30 cellular contexts compared by ENCODE assay signal in the genomic region with DNA sequence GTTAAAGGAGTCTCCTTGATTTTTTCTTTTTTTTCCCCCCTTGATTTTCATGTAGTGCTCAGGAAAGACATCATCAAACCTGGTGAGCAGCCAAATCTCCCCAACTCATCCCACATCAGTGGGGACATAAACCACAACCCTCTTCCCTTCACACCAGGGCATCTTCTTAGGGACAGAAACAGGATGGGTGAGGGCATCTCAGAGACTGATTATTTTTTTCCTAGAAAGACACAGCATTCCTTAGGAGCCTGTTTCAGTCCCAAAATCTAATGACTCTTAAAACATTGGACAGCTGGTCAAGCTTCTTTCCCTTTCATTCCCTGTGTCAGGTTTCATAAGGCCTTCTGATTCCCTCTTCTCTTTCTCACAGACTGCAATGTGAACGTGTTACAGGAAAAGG.
"Had no signal": no experiment of that assay in that cellular context is flagged by ENCODE, and none has a peak within 500 bp of the region (broad histone marks: within the 10 kb centered on the region; RNA-seq: fewer than 3 reads in every experiment).

No MANE protein-coding gene starts in this region.

- H3K36me3 Mint-ChIP-seq: activated naive CD4-positive, alpha-beta T cell treated with anti-CD3 and anti-CD28 coated beads, Interleukin-2, amount 50 U/mL, for 72 hours; WTC11 had no signal

- H3K9ac ChIP-seq: KMS-11 had no signal

- DNase-seq: activated CD4-positive, alpha-beta T cell treated with anti-CD3 and anti-CD28 coated beads for 48 hours; activated CD4-positive, alpha-beta T cell treated with anti-CD3 and anti-CD28 coated beads, Interleukin-2, amount 50 U/mL, for 4 hours; activated CD4-positive, CD25-positive, alpha-beta regulatory T cell treated with anti-CD3 and anti-CD28 coated beads, Interleukin-2, amount 50 U/mL, for 72 hours; activated CD8-positive, alpha-beta T cell treated with anti-CD3 and anti-CD28 coated beads, Interleukin-2, amount 10 ng/mL, durations not matched to agents 7 days and 5 days; activated effector memory CD4-positive, alpha-beta T cell treated with Interleukin-2 at 50 U/mL for 16 hours; activated naive CD4-positive, alpha-beta T cell treated with Interleukin-2 at 50 U/mL for 16 hours; activated naive CD8-positive, alpha-beta T cell treated with anti-CD3 and anti-CD28 coated beads, Interleukin-2, amount 50 U/mL, for 24 hours; activated T-cell treated with anti-CD3 and anti-CD28 coated beads, Interleukin-2, amount 50 U/mL, for 24 hours; amniotic stem cell; body of pancreas; central memory CD4-positive, alpha-beta T cell; NCI-H1105 treated with DMSO at 0.1 percent for 48 hours; NCI-H1436 treated with DMSO at 0.1 percent for 48 hours; NCI-H187; NCI-H2081; NCI-H510A treated with DMSO at 0.1 percent for 48 hours; NCI-H69; NK-92 treated with Interleukin-12 subunit alpha and Interleukin-12 subunit beta, amount 100 ng/mL, for 24 hours; OCI-M1; Right ventricle myocardium superior; SW 1271 had no signal

- ATAC-seq: activated CD8-positive, alpha-beta T cell treated with anti-CD3 and anti-CD28 coated beads, Interleukin-2, amount 10 ng/mL, durations not matched to agents 7 days and 5 days; activated naive CD4-positive, alpha-beta T cell treated with anti-CD3 and anti-CD28 coated beads, Interleukin-2, amount 50 U/mL, for 72 hours; activated naive CD8-positive, alpha-beta T cell treated with anti-CD3 and anti-CD28 coated beads, Interleukin-2, amount 50 U/mL, for 24 hours; body of pancreas; Panc1; SK-N-SH treated with all-trans-retinoic acid at 6 μM for 48 hours; WTC11 had no signal

- H3K9me3 ChIP-seq: ascending aorta, body of pancreas, SJSA1 had no signal

- H3K27ac Mint-ChIP-seq: activated CD8-positive, alpha-beta T cell treated with anti-CD3 and anti-CD28 coated beads, Interleukin-2, amount 10 ng/mL, durations not matched to agents 7 days and 5 days; activated naive CD4-positive, alpha-beta T cell treated with anti-CD3 and anti-CD28 coated beads, Interleukin-2, amount 50 U/mL, for 72 hours; activated naive CD8-positive, alpha-beta T cell treated with anti-CD3 and anti-CD28 coated beads, Interleukin-2, amount 50 U/mL, for 24 hours; activated T-cell treated with anti-CD3 and anti-CD28 coated beads, Interleukin-2, amount 50 U/mL, for 24 hours; activated T-helper 1 cell treated with anti-CD3 and anti-CD28 coated beads, Interleukin-12 subunit alpha, Interleukin-12 subunit beta, Interleukin-2, Interleukin-4 antibody, amounts not matched to agents 30 ng/mL and 10 ng/mL and 1 ng/mL, durations not matched to agents 14 hours and 24 hours and 36 hours had no signal

- H3K4me2 ChIP-seq: KMS-11 had no signal

- H3K27me3 ChIP-seq: ascending aorta, body of pancreas, SJSA1 had no signal

- H3K4me3 Mint-ChIP-seq: activated CD8-positive, alpha-beta T cell treated with anti-CD3 and anti-CD28 coated beads, Interleukin-2, amount 10 ng/mL, durations not matched to agents 7 days and 5 days; activated naive CD8-positive, alpha-beta T cell treated with anti-CD3 and anti-CD28 coated beads, Interleukin-2, amount 50 U/mL, for 24 hours; activated T-cell treated with anti-CD3 and anti-CD28 coated beads, Interleukin-2, amount 50 U/mL, for 24 hours; activated T-helper 1 cell treated with anti-CD3 and anti-CD28 coated beads, Interleukin-12 subunit alpha, Interleukin-12 subunit beta, Interleukin-2, Interleukin-4 antibody, amounts not matched to agents 30 ng/mL and 10 ng/mL and 1 ng/mL, durations not matched to agents 14 hours and 24 hours and 36 hours; WTC11 had no signal

- H3K4me3 ChIP-seq: ascending aorta, body of pancreas, SJSA1 had no signal

- H3K4me1 ChIP-seq: ascending aorta, body of pancreas had no signal

- H3K36me3 ChIP-seq: ascending aorta, SJSA1 had no signal

- H3K9me3 Mint-ChIP-seq: activated naive CD4-positive, alpha-beta T cell treated with anti-CD3 and anti-CD28 coated beads, Interleukin-2, amount 50 U/mL, for 72 hours; activated naive CD8-positive, alpha-beta T cell treated with anti-CD3 and anti-CD28 coated beads, Interleukin-2, amount 50 U/mL, for 24 hours; activated T-cell treated with anti-CD3 and anti-CD28 coated beads, Interleukin-2, amount 50 U/mL, for 24 hours; activated T-helper 1 cell treated with anti-CD3 and anti-CD28 coated beads, Interleukin-12 subunit alpha, Interleukin-12 subunit beta, Interleukin-2, Interleukin-4 antibody, amounts not matched to agents 30 ng/mL and 10 ng/mL and 1 ng/mL, durations not matched to agents 14 hours and 24 hours and 36 hours; WTC11 had no signal

- H3K27ac ChIP-seq: ascending aorta, body of pancreas, KMS-11, RWPE1, SJSA1 had no signal

- H3K27me3 Mint-ChIP-seq: activated naive CD8-positive, alpha-beta T cell treated with anti-CD3 and anti-CD28 coated beads, Interleukin-2, amount 50 U/mL, for 24 hours; activated T-cell treated with anti-CD3 and anti-CD28 coated beads, Interleukin-2, amount 50 U/mL, for 24 hours had no signal
